ENCODE assay signal across 23 cellular contexts in genomic region chr2:73906847-73907505, GRCh38. TPM values are rescaled to one million over a fixed set of nuclear protein-coding genes. Genes with fewer than 3 reads are reported as not detected.
DNase-seq lines count a peak whose midpoint lies in the region; ATAC-seq and TF ChIP-seq lines count a peak whose summit lies in the region.
"Had no signal": no experiment of that assay in that cellular context is flagged by ENCODE, and none has a peak within 500 bp of the region (broad histone marks: within the 10 kb centered on the region; RNA-seq: fewer than 3 reads in every experiment).

No MANE protein-coding gene starts in this region.

- H3K4me3 ChIP-seq in BLaER1 treated with 17β-estradiol and CSF1 and Interleukin-3, amounts not matched to agents 10 nM and 100 nM: no peak overlapping the region
- H3K4me3 ChIP-seq in CD4-positive, CD25-positive, alpha-beta regulatory T cell (ENCODE audit: low read depth, low read length): no peak overlapping the region
- H3K4me3 ChIP-seq in esophagus muscularis mucosa: no peak overlapping the region
- no peak overlapping the region for H3K4me3 ChIP-seq in sigmoid colon
- H3K4me3 ChIP-seq: BLaER1, body of pancreas, lung, right atrium auricular region had no signal

- DNase-seq in CD4-positive, CD25-positive, alpha-beta regulatory T cell: no peak
- DNase-seq in esophagus muscularis mucosa (ENCODE audit: extremely low spot score): no peak
- peak; percentile 64 for DNase-seq in sigmoid colon
- DNase-seq in effector CD4-positive, alpha-beta T cell: no peak
- DNase-seq in anterior cingulate cortex (lab: John Stamatoyannopoulos, UW): no peak
- DNase-seq: activated CD4-positive, alpha-beta T cell treated with anti-CD3 and anti-CD28 coated beads, Interleukin-2, amount 10 ng/mL, durations not matched to agents 24 days and 14 days; activated gamma-delta T cell treated with Interleukin-2 at 50 U/mL for 16 hours; activated T-cell treated with anti-CD3 and anti-CD28 coated beads, Interleukin-2, amount 50 U/mL, for 4 hours; body of pancreas; GDM1; hippocampal formation; MM.1S; stimulated activated CD4-positive, alpha-beta T cell treated with anti-CD3 and anti-CD28 coated beads, Interleukin-1b, Interleukin-23, amount 100 ng/mL, for 48 hours; T1000; trophoblast cell had no signal

- no peak overlapping the region for H3K9ac ChIP-seq in BLaER1 treated with 17β-estradiol and CSF1 and Interleukin-3, amounts not matched to agents 10 nM and 100 nM
- H3K9ac ChIP-seq: BLaER1 had no signal

- 46% methylated on average over 5 of the region's 5 CpGs for WGBS in esophagus muscularis mucosa
- 77 to 78% methylated on average over 5 of the region's 5 CpGs for WGBS in sigmoid colon, 2 donors

- intact Hi-C loops in esophagus muscularis mucosa (cut with DNase I): no loop called here
- intact Hi-C loops in sigmoid colon (cut with DNase I): no loop called here

- H3K9me3 ChIP-seq in BLaER1 treated with 17β-estradiol and CSF1 and Interleukin-3, amounts not matched to agents 10 nM and 100 nM (replicated peaks in 1 of 11): no peaks in the 10 kb centered on the region
- no peaks in the 10 kb centered on the region for H3K9me3 ChIP-seq in CD4-positive, CD25-positive, alpha-beta regulatory T cell (ENCODE audit: control insufficient read depth in 2 of 2, low read length in 2 of 2)
- H3K9me3 ChIP-seq in esophagus muscularis mucosa (no peaks in the 10 kb centered on the region), sigmoid colon (no peaks in the 10 kb centered on the region)
- H3K9me3 ChIP-seq: BLaER1, body of pancreas, Caco-2, right atrium auricular region had no signal

- TF ChIP-seq EP300 in esophagus muscularis mucosa (IDR thresholded peaks at IDR 0.05): no peak
- no peak for TF ChIP-seq EP300 in sigmoid colon (IDR thresholded peaks at IDR 0.05)

- no peaks in the 10 kb centered on the region for H3K27me3 Mint-ChIP-seq in CD4-positive, CD25-positive, alpha-beta regulatory T cell
- H3K27me3 Mint-ChIP-seq: activated CD4-positive, alpha-beta T cell treated with anti-CD3 and anti-CD28 coated beads, Interleukin-2, amount 10 ng/mL, durations not matched to agents 24 days and 14 days had no signal

- no peaks in the 10 kb centered on the region for H3K9me3 Mint-ChIP-seq in CD4-positive, CD25-positive, alpha-beta regulatory T cell
- H3K9me3 Mint-ChIP-seq: activated CD4-positive, alpha-beta T cell treated with anti-CD3 and anti-CD28 coated beads, Interleukin-2, amount 10 ng/mL, durations not matched to agents 24 days and 14 days; activated T-cell treated with anti-CD3 and anti-CD28 coated beads, Interleukin-2, amount 50 U/mL, for 4 hours; nephron had no signal

- no peak for ATAC-seq in CD4-positive, CD25-positive, alpha-beta regulatory T cell (ENCODE audit: low read depth in 2 of 2)
- no peak for ATAC-seq in GM18909 (IDR thresholded peaks at IDR 0.05; ENCODE audit: poor library complexity, unreplicated experiment)
- ATAC-seq: body of pancreas had no signal

- TF ChIP-seq POLR2A in esophagus muscularis mucosa (IDR thresholded peaks at IDR 0.05; ENCODE audit: low read depth) (no peak), sigmoid colon (IDR thresholded peaks at IDR 0.05) (no peak)

- no peaks in the 10 kb centered on the region for H3K36me3 Mint-ChIP-seq in CD4-positive, CD25-positive, alpha-beta regulatory T cell

- no peaks in the 10 kb centered on the region for H3K27me3 ChIP-seq in BLaER1 treated with 17β-estradiol and CSF1 and Interleukin-3, amounts not matched to agents 10 nM and 100 nM
- H3K27me3 ChIP-seq in CD4-positive, CD25-positive, alpha-beta regulatory T cell (ENCODE audit: control insufficient read depth, insufficient read depth, low read length): no peaks in the 10 kb centered on the region
- H3K27me3 ChIP-seq in esophagus muscularis mucosa (no peaks in the 10 kb centered on the region), sigmoid colon (no peaks in the 10 kb centered on the region)
- H3K27me3 ChIP-seq: BLaER1, body of pancreas, right atrium auricular region had no signal

- TF ChIP-seq CTCF in esophagus muscularis mucosa (IDR thresholded peaks at IDR 0.05) (no peak), sigmoid colon (IDR thresholded peaks at IDR 0.05) (no peak)

- no peaks in the 10 kb centered on the region for H3K36me3 ChIP-seq in BLaER1 treated with 17β-estradiol and CSF1 and Interleukin-3, amounts not matched to agents 10 nM and 100 nM
- no peaks in the 10 kb centered on the region for H3K36me3 ChIP-seq in CD4-positive, CD25-positive, alpha-beta regulatory T cell (ENCODE audit: control insufficient read depth, insufficient read depth, low read length)
- H3K36me3 ChIP-seq in esophagus muscularis mucosa (peaks cover 0 to 73% (median 42%) of the 10 kb centered on the region in 4 donors), sigmoid colon (peaks cover 25 to 85% (median 56%) of the 10 kb centered on the region in 4 donors)
- H3K36me3 ChIP-seq: BLaER1, right atrium auricular region had no signal

- H3K4me2 ChIP-seq in BLaER1 treated with 17β-estradiol and CSF1 and Interleukin-3, amounts not matched to agents 10 nM and 100 nM: peak overlapping the region in 8 of 11 experiments; percentile 10 to 62 (median 29); a peak in 12 of 22 replicates
- H3K4me2 ChIP-seq: BLaER1 had no signal

- H3K27ac Mint-ChIP-seq in CD4-positive, CD25-positive, alpha-beta regulatory T cell: peak overlapping the region in 2 of 3 donors; percentile 3 to 4
- H3K27ac Mint-ChIP-seq: activated CD4-positive, alpha-beta T cell treated with anti-CD3 and anti-CD28 coated beads, Interleukin-2, amount 10 ng/mL, durations not matched to agents 24 days and 14 days; nephron had no signal

- no peaks in the 10 kb centered on the region for H4K20me1 ChIP-seq in BLaER1 treated with 17β-estradiol and CSF1 and Interleukin-3, amounts not matched to agents 10 nM and 100 nM
- H4K20me1 ChIP-seq: BLaER1 had no signal

- peaks cover 0 to 2% (median 0%) of the 10 kb centered on the region in 4 donors for H3K4me1 Mint-ChIP-seq in CD4-positive, CD25-positive, alpha-beta regulatory T cell

- H3K4me1 ChIP-seq in BLaER1 treated with 17β-estradiol and CSF1 and Interleukin-3, amounts not matched to agents 10 nM and 100 nM: peaks cover 0 to 18% (median 10%) of the 10 kb centered on the region in 10 experiments; a peak in 15 of 20 replicates
- peaks cover 4% of the 10 kb centered on the region for H3K4me1 ChIP-seq in CD4-positive, CD25-positive, alpha-beta regulatory T cell (ENCODE audit: control insufficient read depth, insufficient read depth, low read length, poor library complexity, severe bottlenecking)
- H3K4me1 ChIP-seq in esophagus muscularis mucosa (peaks cover 0 to 45% (median 39%) of the 10 kb centered on the region in 4 donors), sigmoid colon (peaks cover 0 to 46% (median 24%) of the 10 kb centered on the region in 4 donors)
- H3K4me1 ChIP-seq: BLaER1, body of pancreas, Caco-2, right atrium auricular region had no signal

- no peak overlapping the region for H3K4me3 Mint-ChIP-seq in CD4-positive, CD25-positive, alpha-beta regulatory T cell
- H3K4me3 Mint-ChIP-seq: activated CD4-positive, alpha-beta T cell treated with anti-CD3 and anti-CD28 coated beads, Interleukin-2, amount 10 ng/mL, durations not matched to agents 24 days and 14 days; activated T-cell treated with anti-CD3 and anti-CD28 coated beads, Interleukin-2, amount 50 U/mL, for 4 hours; nephron had no signal

- H3K27ac ChIP-seq in BLaER1 treated with 17β-estradiol and CSF1 and Interleukin-3, amounts not matched to agents 10 nM and 100 nM: peak overlapping the region in 2 of 11 experiments; percentile 12 to 13; a peak in 1 of 22 replicates
- H3K27ac ChIP-seq in CD4-positive, CD25-positive, alpha-beta regulatory T cell (ENCODE audit: insufficient read depth, low read length, poor library complexity, severe bottlenecking): no peak overlapping the region
- peak overlapping the region; percentile 59 to 94 (median 64) for H3K27ac ChIP-seq in esophagus muscularis mucosa (replicated peaks in 1 of 4)
- peak overlapping the region; percentile 68 to 99 (median 84) for H3K27ac ChIP-seq in sigmoid colon
- H3K27ac ChIP-seq: BLaER1, body of pancreas, right atrium auricular region had no signal

RNA-seq across cellular contexts. Expression of gene ACTG2, which starts 14.2 kb away (rescaled TPM):
- total RNA-seq in CD4-positive, CD25-positive, alpha-beta regulatory T cell: 0.64 TPM
- polyA plus RNA-seq in CD4-positive, CD25-positive, alpha-beta regulatory T cell: 1 to 10 TPM; 2.4 to 6.6 (median 3.7) TPM
- total RNA-seq in esophagus muscularis mucosa: 1,000 to 10,000 TPM; 4,013 to 8,538 (median 5,633) TPM
- total RNA-seq in sigmoid colon: over 10,000 TPM in 1 of 4 donors, 1,000 to 10,000 TPM in 3; 3,612 to 10,290 (median 5,643) TPM
- 100 to 1,000 TPM in 2 of 3 donors, 10 to 100 TPM in 1; 16.9 to 441 (median 104) TPM for polyA plus RNA-seq in sigmoid colon
- total RNA-seq: activated CD4-positive, alpha-beta T cell treated with anti-CD3 and anti-CD28 coated beads, Interleukin-2, amount 10 ng/mL, durations not matched to agents 24 days and 14 days; endothelial cell of umbilical vein had no signal
- polyA plus RNA-seq: endothelial cell of umbilical vein had no signal

RNA-seq across cellular contexts. Expression of gene DGUOK, which starts 19.7 kb away (rescaled TPM):
- 43.5 TPM for total RNA-seq in CD4-positive, CD25-positive, alpha-beta regulatory T cell
- polyA plus RNA-seq in CD4-positive, CD25-positive, alpha-beta regulatory T cell: 100 to 1,000 TPM; 182 to 226 (median 205) TPM
- 10 to 100 TPM; 31.6 to 50.7 (median 36.6) TPM for total RNA-seq in esophagus muscularis mucosa
- total RNA-seq in sigmoid colon: 10 to 100 TPM; 31.6 to 48.1 (median 39.3) TPM
- polyA plus RNA-seq in sigmoid colon: 100 to 1,000 TPM in 1 of 3 donors, 10 to 100 TPM in 2; 89.3 to 132 (median 96.7) TPM

Comparison
In these comparisons a context has a peak if more than half of its experiments do, and no peak if none do; other contexts are left out.
1. RNA of gene ACTG2, which starts 14.2 kb away (total RNA-seq): 4,013 to 8,538 TPM in esophagus muscularis mucosa and 3,612 to 10,290 TPM in sigmoid colon; 0.64 TPM in CD4-positive, CD25-positive, alpha-beta regulatory T cell (single experiment); every median in the first group is over 1,000 times any median in the second.